Comparison of ENCODE assay signal across 8 cellular contexts in genomic region chr16:52191533-52192134, GRCh38.
A peak's percentile ranks its signal among the peaks of the same experiment; 100 is the strongest.
DNase-seq lines count a peak whose midpoint lies in the region; ATAC-seq and TF ChIP-seq lines count a peak whose summit lies in the region.

No MANE protein-coding gene starts in this region.

- DNase-seq in DND-41 (peak; percentile 49), NCI-H460 (ENCODE audit: extremely low read depth, low read depth) (peak; percentile 48), middle frontal gyrus (ENCODE audit: extremely low spot score, low spot score) (peak; percentile 41)
- DNase-seq in activated CD4-positive, alpha-beta T cell treated with anti-CD3 and anti-CD28 coated beads, Interleukin-2, amount 50 U/mL, for 1 hour = peak; percentile 31
- DNase-seq in effector memory CD8-positive, alpha-beta T cell = peak; percentile 30 to 37 (median 31)
- peak; percentile 6 for DNase-seq in stimulated activated CD8-positive, alpha-beta memory T cell treated with anti-CD3 and anti-CD28 coated beads, Interleukin-7, amount 100 ng/mL, for 24 hours (ENCODE audit: low read depth)

- TF ChIP-seq CTCF in DND-41 (IDR thresholded peaks at IDR 0.05; ENCODE audit: borderline replicate concordance, extremely low read depth, low read length, poor library complexity, severe bottlenecking) = peak; percentile 97

- H3K4me1 ChIP-seq in DND-41 (ENCODE audit: insufficient read depth, low read length) = no peaks in the 10 kb centered on the region

- ATAC-seq in DND-41 (ENCODE audit: insufficient read depth, low read depth) (peak; percentile 37; the same call in 1 of the 3 replicates), HG03045 (IDR thresholded peaks at IDR 0.05; ENCODE audit: unreplicated experiment) (peak; percentile 55), GM21737 (IDR thresholded peaks at IDR 0.05; ENCODE audit: unreplicated experiment) (no peak)
- ATAC-seq in effector memory CD8-positive, alpha-beta T cell (replicated peaks) = no peak

- H3K9ac ChIP-seq in DND-41 (ENCODE audit: low read depth, low read length) = no peak overlapping the region

- no peaks in the 10 kb centered on the region for H3K36me3 ChIP-seq in DND-41 (ENCODE audit: insufficient read depth, low read length)

- H3K79me2 ChIP-seq in DND-41 (ENCODE audit: insufficient read depth, low read length) = no peaks in the 10 kb centered on the region

- H3K27me3 Mint-ChIP-seq in effector memory CD8-positive, alpha-beta T cell = no peaks in the 10 kb centered on the region

- H3K9me3 ChIP-seq in DND-41 (ENCODE audit: insufficient read depth, low read length, severe bottlenecking) = no peaks in the 10 kb centered on the region

- no peak overlapping the region for H3K4me2 ChIP-seq in DND-41 (ENCODE audit: insufficient read depth, low read length)

- no peaks in the 10 kb centered on the region for H3K36me3 Mint-ChIP-seq in effector memory CD8-positive, alpha-beta T cell (ENCODE audit: insufficient read depth)

- no peaks in the 10 kb centered on the region for H3K9me3 Mint-ChIP-seq in effector memory CD8-positive, alpha-beta T cell

- no peak overlapping the region for H3K4me3 ChIP-seq in DND-41 (ENCODE audit: low read depth in 1 of 2, low read length in 2 of 2)

- peak overlapping the region in 1 of 2 donors; percentile 28 for H3K27ac Mint-ChIP-seq in effector memory CD8-positive, alpha-beta T cell

- H3K4me1 Mint-ChIP-seq in effector memory CD8-positive, alpha-beta T cell (ENCODE audit: low read depth in 2 of 2) = peaks cover 0 to 2% of the 10 kb centered on the region in 2 donors

- H3K27me3 ChIP-seq in DND-41 (ENCODE audit: insufficient read depth, low read length, poor library complexity) = no peaks in the 10 kb centered on the region

- H3K27ac ChIP-seq in DND-41 (ENCODE audit: low read length) = no peak overlapping the region

- H3K4me3 Mint-ChIP-seq in effector memory CD8-positive, alpha-beta T cell = no peak overlapping the region

- no peak overlapping the region for H2AFZ ChIP-seq in DND-41 (ENCODE audit: low read depth, low read length)

- H4K20me1 ChIP-seq in DND-41 (ENCODE audit: insufficient read depth, low read length) = no peaks in the 10 kb centered on the region

Comparison
In these comparisons a context has a peak if more than half of its experiments do, and no peak if none do; other contexts are left out.
1. ATAC-seq: peak in DND-41 (single experiment) and HG03045 (single experiment); none in effector memory CD8-positive, alpha-beta T cell (single experiment) and GM21737 (single experiment).
2. Peak in every context shown above with its lines, with median percentiles within 50 percentile points of each other: DNase-seq.